In genomic region chr2:201419057-201419635, GRCh38 we compare ENCODE assay signal across 11 cellular contexts. TPM values are rescaled to one million over a fixed set of nuclear protein-coding genes. Genes with fewer than 3 reads are reported as not detected.
DNase-seq lines count a peak whose midpoint lies in the region; ATAC-seq lines count a peak whose summit lies in the region.
"Had no signal": no experiment of that assay in that cellular context is flagged by ENCODE, and none has a peak within 500 bp of the region (broad histone marks: within the 10 kb centered on the region; RNA-seq: fewer than 3 reads in every experiment).

No MANE protein-coding gene starts in this region.

- POLR2A ChIA-PET in naive thymus-derived CD4-positive, alpha-beta T cell (lab: Charles Lee): interaction anchor here (0.7 kb wide), 1 partner anchor 32 kb away, joined by 3 read pairs; the partner anchor contains the start of genes STRADB and TRAK2

- no peaks in the 10 kb centered on the region for H3K9me3 Mint-ChIP-seq in effector memory CD8-positive, alpha-beta T cell
- no peaks in the 10 kb centered on the region for H3K9me3 Mint-ChIP-seq in naive thymus-derived CD4-positive, alpha-beta T cell
- H3K9me3 Mint-ChIP-seq: nephron progenitor cell had no signal

- H3K27ac Mint-ChIP-seq in effector memory CD8-positive, alpha-beta T cell: peak overlapping the region; percentile 71 to 77
- H3K27ac Mint-ChIP-seq in naive thymus-derived CD4-positive, alpha-beta T cell: peak overlapping the region in 8 of 9 donors; percentile 23 to 91 (median 82)
- H3K27ac Mint-ChIP-seq: nephron progenitor cell had no signal

- no peaks in the 10 kb centered on the region for H3K36me3 Mint-ChIP-seq in effector memory CD8-positive, alpha-beta T cell (ENCODE audit: insufficient read depth)
- peaks cover 0 to 10% (median 5%) of the 10 kb centered on the region in 5 donors for H3K36me3 Mint-ChIP-seq in naive thymus-derived CD4-positive, alpha-beta T cell

- no peaks in the 10 kb centered on the region for H3K36me3 ChIP-seq in naive thymus-derived CD4-positive, alpha-beta T cell (ENCODE audit: control insufficient read depth in 2 of 3, insufficient read depth in 3 of 3, low read length in 3 of 3)

- H3K4me1 Mint-ChIP-seq in effector memory CD8-positive, alpha-beta T cell (ENCODE audit: low read depth in 2 of 2): peaks cover 27 to 31% of the 10 kb centered on the region in 2 donors
- peaks cover 14 to 70% (median 59%) of the 10 kb centered on the region in 7 donors for H3K4me1 Mint-ChIP-seq in naive thymus-derived CD4-positive, alpha-beta T cell
- H3K4me1 Mint-ChIP-seq: nephron progenitor cell had no signal

- peaks cover 20 to 29% of the 10 kb centered on the region in 2 donors for H3K4me1 ChIP-seq in naive thymus-derived CD4-positive, alpha-beta T cell (ENCODE audit: control insufficient read depth in 2 of 2, insufficient read depth in 2 of 2, low read length in 2 of 2)

- H3K4me3 ChIP-seq in naive thymus-derived CD4-positive, alpha-beta T cell (ENCODE audit: low read length): no peak overlapping the region
- H3K4me3 ChIP-seq: stomach had no signal

- no peak overlapping the region for H3K27ac ChIP-seq in naive thymus-derived CD4-positive, alpha-beta T cell (ENCODE audit: low read depth, low read length)
- H3K27ac ChIP-seq: stomach had no signal

- no peak overlapping the region for H3K4me3 Mint-ChIP-seq in effector memory CD8-positive, alpha-beta T cell
- H3K4me3 Mint-ChIP-seq in naive thymus-derived CD4-positive, alpha-beta T cell: peak overlapping the region in 3 of 10 donors; percentile 23 to 41 (median 31)
- H3K4me3 Mint-ChIP-seq: nephron progenitor cell had no signal

- CTCF ChIA-PET in naive thymus-derived CD4-positive, alpha-beta T cell (lab: Charles Lee): no interaction called here

- H3K27me3 Mint-ChIP-seq in effector memory CD8-positive, alpha-beta T cell: no peaks in the 10 kb centered on the region
- no peaks in the 10 kb centered on the region for H3K27me3 Mint-ChIP-seq in naive thymus-derived CD4-positive, alpha-beta T cell

- intact Hi-C loops in naive thymus-derived CD4-positive, alpha-beta T cell (cut with micrococcal nuclease): no loop called here

- ATAC-seq in effector memory CD8-positive, alpha-beta T cell (replicated peaks): no peak
- no peak for ATAC-seq in naive thymus-derived CD4-positive, alpha-beta T cell
- ATAC-seq in HG02763 (IDR thresholded peaks at IDR 0.05; ENCODE audit: unreplicated experiment): no peak
- ATAC-seq in GM18520 (IDR thresholded peaks at IDR 0.05; ENCODE audit: unreplicated experiment): no peak

- no peaks in the 10 kb centered on the region for H3K27me3 ChIP-seq in naive thymus-derived CD4-positive, alpha-beta T cell (ENCODE audit: control insufficient read depth in 2 of 2, insufficient read depth in 2 of 2, low read length in 2 of 2)
- H3K27me3 ChIP-seq: stomach had no signal

- DNase-seq in GM04504 (ENCODE audit: low read depth) (peak; percentile 28), M059J (ENCODE audit: low read depth) (peak; percentile 61), NOMO-1 (lab: John Stamatoyannopoulos, UW; ENCODE audit: unreplicated experiment in 2 of 2) (no peak)
- no peak for DNase-seq in effector memory CD8-positive, alpha-beta T cell
- no peak for DNase-seq in naive thymus-derived CD4-positive, alpha-beta T cell
- DNase-seq: NCI-H2227 treated with DMSO at 0.1 percent for 48 hours; nephron progenitor cell; stimulated activated CD4-positive, alpha-beta T cell treated with anti-CD3 and anti-CD28 coated beads, Interleukin-15, amount 100 ng/mL, for 24 hours; stomach had no signal

- no peaks in the 10 kb centered on the region for H3K9me3 ChIP-seq in naive thymus-derived CD4-positive, alpha-beta T cell (ENCODE audit: control insufficient read depth in 2 of 3, low read length in 3 of 3)
- H3K9me3 ChIP-seq: stomach had no signal

RNA-seq across cellular contexts. Expression of gene TRAK2, which starts 32.1 kb away (rescaled TPM):
- total RNA-seq in M059J (2014; rRNA removed; shearing (Covaris generic)): 18.6 and 22.9 TPM in 2 replicates
- total RNA-seq in naive thymus-derived CD4-positive, alpha-beta T cell: 10 to 100 TPM; 27.8 to 47.6 (median 35.2) TPM
- 10 to 100 TPM; 27.2 to 30.7 TPM for polyA plus RNA-seq in naive thymus-derived CD4-positive, alpha-beta T cell

RNA-seq across cellular contexts. Expression of gene STRADB, which starts 32.4 kb away (rescaled TPM):
- total RNA-seq in M059J (2014; rRNA removed; shearing (Covaris generic)): 41.1 and 51.6 TPM in 2 replicates
- 10 to 100 TPM; 11.9 to 18.4 (median 16.1) TPM for total RNA-seq in naive thymus-derived CD4-positive, alpha-beta T cell
- polyA plus RNA-seq in naive thymus-derived CD4-positive, alpha-beta T cell: 10 to 100 TPM; 31.5 to 41.4 TPM

Comparison
In these comparisons a context has a peak if more than half of its experiments do, and no peak if none do; other contexts are left out.
1. DNase-seq: peak in GM04504 (single experiment) and M059J (single experiment); none in effector memory CD8-positive, alpha-beta T cell (0 of 3), naive thymus-derived CD4-positive, alpha-beta T cell (0 of 9) and NOMO-1 (0 of 2).